ENCODE assay signal across 13 cellular contexts in genomic region chr16:28149016-28149888, GRCh38.
DNase-seq lines count a peak whose midpoint lies in the region; ATAC-seq and TF ChIP-seq lines count a peak whose summit lies in the region.
"Had no signal": no experiment of that assay in that cellular context is flagged by ENCODE, and none has a peak within 500 bp of the region (broad histone marks: within the 10 kb centered on the region; RNA-seq: fewer than 3 reads in every experiment).

No MANE protein-coding gene starts in this region.

- POLR2A ChIA-PET in CD4-positive, alpha-beta T cell (lab: Charles Lee): interaction anchor here (0.6 to 3.6 kb wide), 17 partner anchors 9 to 433 kb away, joined by 3 to 14 read pairs (median 4); no protein-coding TSS in a partner anchor

- peak; percentile 27 for TF ChIP-seq CTCF in CD4-positive, alpha-beta T cell (IDR thresholded peaks at IDR 0.05)
- TF ChIP-seq CTCF in type B pancreatic cell (conservative IDR thresholded peaks at IDR 0.05): no peak

- no peaks in the 10 kb centered on the region for H3K9me3 ChIP-seq in CD4-positive, alpha-beta T cell (ENCODE audit: control insufficient read depth, low read length)
- H3K9me3 ChIP-seq: prostate gland had no signal

- H3K9me3 Mint-ChIP-seq in CD4-positive, alpha-beta T cell: no peaks in the 10 kb centered on the region
- no peaks in the 10 kb centered on the region for H3K9me3 Mint-ChIP-seq in activated naive CD4-positive, alpha-beta T cell treated with anti-CD3 and anti-CD28 coated beads, Interleukin-2, amount 50 U/mL, for 24 hours
- H3K9me3 Mint-ChIP-seq in naive B cell (no peaks in the 10 kb centered on the region), type B pancreatic cell (no peaks in the 10 kb centered on the region)
- H3K9me3 Mint-ChIP-seq: mesothelial cell of epicardium had no signal

- peak in 8 of 10 experiments; percentile 14 to 50 (median 36) for DNase-seq in CD4-positive, alpha-beta T cell
- DNase-seq in KG1 (lab: John Stamatoyannopoulos, UW) (peak; percentile 6), naive B cell (peak; percentile 19), type B pancreatic cell (ENCODE audit: extremely low spot score, unreplicated experiment) (no peak), NCI-H1048 (lab: John Stamatoyannopoulos, UW) (no peak), NOMO-1 treated with dmso at 0.1 percent for 144 hours (lab: John Stamatoyannopoulos, UW; ENCODE audit: unreplicated experiment) (no peak)
- no peak for DNase-seq in stimulated activated CD4-positive, alpha-beta T cell treated with anti-CD3 and anti-CD28 coated beads, Interleukin-2, amount 100 ng/mL, for 48 hours
- DNase-seq: AML-193, dermis blood vessel endothelial cell, SW 1271 had no signal

- peaks cover 98% of the 10 kb centered on the region for H3K36me3 Mint-ChIP-seq in CD4-positive, alpha-beta T cell (ENCODE audit: low read depth)
- H3K36me3 Mint-ChIP-seq in activated naive CD4-positive, alpha-beta T cell treated with anti-CD3 and anti-CD28 coated beads, Interleukin-2, amount 50 U/mL, for 24 hours: peaks cover 48% of the 10 kb centered on the region
- peaks cover 38 to 44% of the 10 kb centered on the region in 2 donors for H3K36me3 Mint-ChIP-seq in naive B cell
- peaks cover 31% of the 10 kb centered on the region for H3K36me3 Mint-ChIP-seq in type B pancreatic cell

- H3K4me1 Mint-ChIP-seq in CD4-positive, alpha-beta T cell (ENCODE audit: low read depth): peaks cover 83% of the 10 kb centered on the region
- H3K4me1 Mint-ChIP-seq in activated naive CD4-positive, alpha-beta T cell treated with anti-CD3 and anti-CD28 coated beads, Interleukin-2, amount 50 U/mL, for 24 hours: peaks cover 79% of the 10 kb centered on the region
- H3K4me1 Mint-ChIP-seq in naive B cell (peaks cover 28 to 30% (median 29%) of the 10 kb centered on the region in 3 donors), type B pancreatic cell (ENCODE audit: unreplicated experiment) (peaks cover 7% of the 10 kb centered on the region)
- H3K4me1 Mint-ChIP-seq: mesothelial cell of epicardium had no signal

- H3K4me3 Mint-ChIP-seq in CD4-positive, alpha-beta T cell: peak overlapping the region; percentile 42
- H3K4me3 Mint-ChIP-seq in activated naive CD4-positive, alpha-beta T cell treated with anti-CD3 and anti-CD28 coated beads, Interleukin-2, amount 50 U/mL, for 24 hours: peak overlapping the region; percentile 40
- H3K4me3 Mint-ChIP-seq in naive B cell: peak overlapping the region in 4 of 8 donors; percentile 39 to 86 (median 76)
- no peak overlapping the region for H3K4me3 Mint-ChIP-seq in type B pancreatic cell
- H3K4me3 Mint-ChIP-seq: mesothelial cell of epicardium had no signal

- peak overlapping the region; percentile 74 for H3K27ac ChIP-seq in CD4-positive, alpha-beta T cell (ENCODE audit: low read depth, low read length)
- H3K27ac ChIP-seq: prostate gland had no signal

- no peaks in the 10 kb centered on the region for H3K27me3 ChIP-seq in CD4-positive, alpha-beta T cell (ENCODE audit: control insufficient read depth, insufficient read depth, low read length)

- no peaks in the 10 kb centered on the region for H3K27me3 Mint-ChIP-seq in CD4-positive, alpha-beta T cell
- H3K27me3 Mint-ChIP-seq in activated naive CD4-positive, alpha-beta T cell treated with anti-CD3 and anti-CD28 coated beads, Interleukin-2, amount 50 U/mL, for 24 hours: no peaks in the 10 kb centered on the region
- H3K27me3 Mint-ChIP-seq in naive B cell: no peaks in the 10 kb centered on the region
- no peaks in the 10 kb centered on the region for H3K27me3 Mint-ChIP-seq in type B pancreatic cell

- intact Hi-C loops in CD4-positive, alpha-beta T cell (cut with DNase I, micrococcal nuclease): loop anchor here (1.0 to 5.0 kb wide), 3 partner anchors 9 to 33 kb away; no protein-coding TSS in a partner anchor

- CTCF ChIA-PET in CD4-positive, alpha-beta T cell (lab: Charles Lee): interaction anchor here (0.7 to 3.7 kb wide), 6 partner anchors 9 to 69 kb away, joined by 3 to 18 read pairs (median 4); no protein-coding TSS in a partner anchor

- H3K27ac Mint-ChIP-seq in CD4-positive, alpha-beta T cell: peak overlapping the region; percentile 97
- H3K27ac Mint-ChIP-seq in activated naive CD4-positive, alpha-beta T cell treated with anti-CD3 and anti-CD28 coated beads, Interleukin-2, amount 50 U/mL, for 24 hours: peak overlapping the region; percentile 85
- peak overlapping the region in 5 of 6 donors; percentile 28 to 97 (median 93) for H3K27ac Mint-ChIP-seq in naive B cell
- no peak overlapping the region for H3K27ac Mint-ChIP-seq in type B pancreatic cell
- H3K27ac Mint-ChIP-seq: mesothelial cell of epicardium had no signal

- ATAC-seq in CD4-positive, alpha-beta T cell (ENCODE audit: poor library complexity): peak; percentile 90
- ATAC-seq in naive B cell (ENCODE audit: low read depth in 2 of 2): no peak

Comparison
In these comparisons a context has a peak if more than half of its experiments do, and no peak if none do; other contexts are left out.
1. DNase-seq: peak in CD4-positive, alpha-beta T cell (8 of 10), KG1 (single experiment) and naive B cell (single experiment); none in type B pancreatic cell (single experiment), NCI-H1048 (single experiment), NOMO-1 treated with dmso at 0.1 percent for 144 hours (single experiment) and stimulated activated CD4-positive, alpha-beta T cell treated with anti-CD3 and anti-CD28 coated beads, Interleukin-2, amount 100 ng/mL, for 48 hours (0 of 2).